Comparison of ENCODE assay signal across 18 cellular contexts in genomic region chr11:32016111-32016510, GRCh38.
DNase-seq lines count a peak whose midpoint lies in the region; ATAC-seq, FAIRE-seq and TF ChIP-seq lines count a peak whose summit lies in the region.
"Had no signal": no experiment of that assay in that cellular context is flagged by ENCODE, and none has a peak within 500 bp of the region (broad histone marks: within the 10 kb centered on the region; RNA-seq: fewer than 3 reads in every experiment).

No MANE protein-coding gene starts in this region.

- H3K36me3 ChIP-seq in HCT116 (ENCODE audit: control insufficient read depth in 1 of 2, insufficient read depth in 2 of 2, low read length in 2 of 2) (no peaks in the 10 kb centered on the region), HEK293 (ENCODE audit: control insufficient read depth in 2 of 2, insufficient read depth in 1 of 2, low read length in 2 of 2) (no peaks in the 10 kb centered on the region), GM12878 (ENCODE audit: control insufficient read depth in 2 of 2, insufficient read depth in 2 of 2, low read length in 1 of 2) (no peaks in the 10 kb centered on the region), body of pancreas (replicated peaks in 1 of 2; ENCODE audit: insufficient read depth in 1 of 2, low read depth in 2 of 2) (no peaks in the 10 kb centered on the region)
- H3K36me3 ChIP-seq: BE2C, BLaER1 had no signal

- TF ChIP-seq CTCF in HCT116 (IDR thresholded peaks at IDR 0.05 in 2 of 3, conservative IDR thresholded peaks at IDR 0.05 in 1 of 3; ENCODE audit: borderline replicate concordance in 1 of 3, insufficient read depth in 1 of 3, low read depth in 2 of 3, low read length in 2 of 3): no peak
- no peak for TF ChIP-seq CTCF in HEK293 (tag by site-specific recombination; IDR thresholded peaks at IDR 0.05)
- no peak for TF ChIP-seq CTCF in GM12878 (IDR thresholded peaks at IDR 0.05 in 2 of 3, conservative IDR thresholded peaks at IDR 0.05 in 1 of 3; ENCODE audit: control insufficient read depth in 2 of 3, extremely low read depth in 1 of 3, insufficient read depth in 1 of 3, low read depth in 3 of 3, low read length in 3 of 3)
- TF ChIP-seq CTCF in body of pancreas (IDR thresholded peaks at IDR 0.05): no peak

- no peak overlapping the region for H3K9ac ChIP-seq in HCT116 (ENCODE audit: low read length)
- H3K9ac ChIP-seq in GM12878 (ENCODE audit: control insufficient read depth, insufficient read depth, low read length): no peak overlapping the region
- H3K9ac ChIP-seq: BLaER1 had no signal

- H3K9me2 ChIP-seq in HCT116 (ENCODE audit: insufficient read depth): 0 out of 2 replicates have a peak, but pooled peaks cover 3% of the 10 kb centered on the region

- intact Hi-C loops in HCT116 (cut with micrococcal nuclease): no loop called here
- intact Hi-C loops in GM12878 (cut with micrococcal nuclease; ENCODE audit: unreplicated experiment): no loop called here
- intact Hi-C loops in body of pancreas (cut with DNase I): no loop called here

- CTCF ChIA-PET in HCT116 (lab: Charles Lee) (interaction anchor here (1.3 kb wide), 1 partner anchor 9 kb away, joined by 7 read pairs; no protein-coding TSS in a partner anchor), HEK293 (lab: Yijun Ruan, JAX) (interaction anchor here (0.6 to 0.9 kb wide), 2 partner anchors 9 to 36 kb away, joined by 3 to 4 read pairs; no protein-coding TSS in a partner anchor), GM12878 (lab: Yijun Ruan, JAX) (interaction anchor here (0.7 to 1.9 kb wide), 3 partner anchors 9 to 138 kb away, joined by 3 to 14 read pairs (median 3); no protein-coding TSS in a partner anchor)

- POLR2A ChIA-PET in HCT116 (lab: Charles Lee): no interaction called here
- POLR2A ChIA-PET in HEK293 (lab: Yijun Ruan, JAX): no interaction called here
- POLR2A ChIA-PET in GM12878 (lab: Charles Lee): interaction anchor here (1.1 kb wide), 1 partner anchor 18 kb away, joined by 3 read pairs; no protein-coding TSS in a partner anchor

- no peak for FAIRE-seq in GM12878 (lab: Jason Lieb, UNC)
- FAIRE-seq: D721Med, GM12892, GM18507 had no signal

- in situ Hi-C loops in GM12878 (cut with MboI): no loop called here

- H4K20me1 ChIP-seq in HCT116 (ENCODE audit: insufficient read depth) (no peaks in the 10 kb centered on the region), GM12878 (ENCODE audit: control insufficient read depth, insufficient read depth) (no peaks in the 10 kb centered on the region)
- H4K20me1 ChIP-seq: BLaER1 had no signal

- no peak for TF ChIP-seq POLR2A in HCT116 (IDR thresholded peaks at IDR 0.05; ENCODE audit: borderline replicate concordance, extremely low read depth, insufficient read depth, insufficient read length)
- no peak for TF ChIP-seq POLR2A in GM12878 (IDR thresholded peaks at IDR 0.05; ENCODE audit: low read depth, low read length)
- TF ChIP-seq POLR2A in body of pancreas (IDR thresholded peaks at IDR 0.05): no peak

- no peak overlapping the region for H3K4me2 ChIP-seq in HCT116 (ENCODE audit: low read length)
- H3K4me2 ChIP-seq in GM12878 (ENCODE audit: control insufficient read depth, insufficient read depth): no peak overlapping the region
- H3K4me2 ChIP-seq: BLaER1 had no signal

- H3K79me2 ChIP-seq in HCT116 (ENCODE audit: insufficient read depth, low read length): no peaks in the 10 kb centered on the region
- H3K79me2 ChIP-seq in GM12878 (ENCODE audit: control insufficient read depth, insufficient read depth, low read length): no peaks in the 10 kb centered on the region

- H3K27ac ChIP-seq in HCT116 (ENCODE audit: low read depth, low read length) (no peak overlapping the region), HEK293 (ENCODE audit: extremely low read depth, low read depth, low read length) (no peak overlapping the region), GM12878 (ENCODE audit: control insufficient read depth, insufficient read depth) (no peak overlapping the region), body of pancreas (no peak overlapping the region)
- H3K27ac ChIP-seq: BLaER1 had no signal

- DNase-seq in HCT116 (ENCODE audit: low read depth, low spot score) (no peak), GM12878 (ENCODE audit: low read depth, low spot score) (no peak), body of pancreas (no peak), RKO (ENCODE audit: low spot score) (no peak)
- DNase-seq: 8988T; ACHN; BE2C; C1 segment of cervical spinal cord; Caco-2; Calu3; CD4-positive, CD25-positive, alpha-beta regulatory T cell; CD8-positive, alpha-beta T cell; GF-D8 had no signal

- WGBS in GM12878 (ENCODE audit: insufficient coverage, insufficient replicate concordance, low lambda C conversion rate, missing lambda C conversion rate): 34% methylated on average over 2 of the region's 2 CpGs
- 36 to 41% methylated on average over 2 of the region's 2 CpGs for WGBS in body of pancreas, 2 donors

- H3K4me1 ChIP-seq in HCT116 (ENCODE audit: control insufficient read depth in 1 of 2, insufficient read depth in 2 of 2, low read length in 2 of 2) (no peaks in the 10 kb centered on the region), HEK293 (ENCODE audit: control insufficient read depth, insufficient read depth, low read length) (peaks cover 2% of the 10 kb centered on the region; the same call in 1 of the 2 replicates), GM12878 (ENCODE audit: control insufficient read depth, insufficient read depth, low read length) (no peaks in the 10 kb centered on the region; the same call in 1 of the 2 replicates), body of pancreas (no peaks in the 10 kb centered on the region)
- H3K4me1 ChIP-seq: BE2C, BLaER1, Caco-2 had no signal

- RAD21 ChIA-PET in HCT116 (lab: Charles Lee; ENCODE audit: low non-redundant PET in 1 of 2, low total read pairs in 2 of 2, uncharacterized antibody in 2 of 2, unreplicated experiment in 2 of 2): no interaction called here
- RAD21 ChIA-PET in GM12878 (lab: Charles Lee; ENCODE audit: unreplicated experiment): interaction anchor here (1.5 kb wide), 1 partner anchor 9 kb away, joined by 3 read pairs; no protein-coding TSS in a partner anchor

- ATAC-seq in HCT116 (no peak), GM12878 (no peak), body of pancreas (no peak)
- ATAC-seq: CD8-positive, alpha-beta T cell had no signal

- no peaks in the 10 kb centered on the region for H3K9me3 ChIP-seq in HCT116 (ENCODE audit: control insufficient read depth in 1 of 2, insufficient read depth in 1 of 2, low read depth in 1 of 2, low read length in 2 of 2)
- no peaks in the 10 kb centered on the region for H3K9me3 ChIP-seq in HEK293 (ENCODE audit: control insufficient read depth, insufficient read depth, low read depth, low read length)
- H3K9me3 ChIP-seq in GM12878 (replicated peaks; ENCODE audit: control insufficient read depth, insufficient read depth, low read length): no peaks in the 10 kb centered on the region
- no peaks in the 10 kb centered on the region for H3K9me3 ChIP-seq in body of pancreas
- H3K9me3 ChIP-seq: BE2C, BLaER1, Caco-2 had no signal

- H3K27me3 ChIP-seq in HCT116 (ENCODE audit: insufficient read depth, low read length) (peaks cover 39% of the 10 kb centered on the region), GM12878 (replicated peaks in 1 of 2; ENCODE audit: control insufficient read depth in 2 of 2, insufficient read depth in 2 of 2, low read length in 1 of 2) (peaks cover 0 to 4% of the 10 kb centered on the region in 2 experiments; a peak in 1 of 4 replicates), body of pancreas (no peaks in the 10 kb centered on the region)
- H3K27me3 ChIP-seq: BE2C, BLaER1 had no signal

- TF ChIP-seq RAD21 in HCT116 (IDR thresholded peaks at IDR 0.05; ENCODE audit: low read depth) (no peak), GM12878 (IDR thresholded peaks at IDR 0.05; ENCODE audit: insufficient read depth, low read depth, low read length) (no peak)

- SMC1A ChIA-PET in GM12878 (lab: Charles Lee; ENCODE audit: uncharacterized antibody, unreplicated experiment): interaction anchor here (0.9 to 1.8 kb wide), 4 partner anchors 9 to 173 kb away, joined by 3 to 5 read pairs (median 3); no protein-coding TSS in a partner anchor

- no peak overlapping the region for H3K4me3 ChIP-seq in HCT116 (replicated peaks in 1 of 2; ENCODE audit: low read depth in 1 of 2, low read length in 2 of 2)
- H3K4me3 ChIP-seq in HEK293 (ENCODE audit: low read depth, low read length): no peak overlapping the region
- H3K4me3 ChIP-seq in GM12878: no peak overlapping the region
- no peak overlapping the region for H3K4me3 ChIP-seq in body of pancreas
- H3K4me3 ChIP-seq: BLaER1 had no signal

- TF ChIP-seq EP300 in GM12878 (IDR thresholded peaks at IDR 0.05; ENCODE audit: borderline replicate concordance in 1 of 2, control insufficient read depth in 1 of 2, low read depth in 2 of 2, low read length in 2 of 2): no peak

- BruUV-seq in HCT116 (replicated peaks; lab: Mats Ljungman, UMichigan) (no TSS peak), GM12878 (replicated peaks; lab: Mats Ljungman, UMichigan) (no TSS peak)

- no peak overlapping the region for H2AFZ ChIP-seq in HCT116 (ENCODE audit: low read depth, low read length, poor library complexity, severe bottlenecking)
- no peak overlapping the region for H2AFZ ChIP-seq in GM12878 (ENCODE audit: control insufficient read depth, low read depth, low read length)

TF ChIP-seq in HCT116, 20 proteins besides CTCF, POLR2A, EP300 and RAD21 (continues in another document):
- TF ChIP-seq CBX3 (IDR thresholded peaks at IDR 0.05; ENCODE audit: low read depth): no peak

TF ChIP-seq in HEK293, 187 proteins besides CTCF, POLR2A, EP300 and RAD21 (continues in another document):
- no peak for TF ChIP-seq ZNF350 (tag by site-specific recombination; IDR thresholded peaks at IDR 0.05)

TF ChIP-seq in GM12878, 131 proteins besides CTCF, POLR2A, EP300 and RAD21 (continues in another document):
- TF ChIP-seq ZBTB33 (IDR thresholded peaks at IDR 0.05) (no peak), HDAC6 (IDR thresholded peaks at IDR 0.05; ENCODE audit: unreplicated experiment) (no peak), RAD51 (IDR thresholded peaks at IDR 0.05) (no peak), PML (IDR thresholded peaks at IDR 0.05; ENCODE audit: low read length) (no peak), IKZF2 (IDR thresholded peaks at IDR 0.05) (no peak), TCF12 (IDR thresholded peaks at IDR 0.05; ENCODE audit: low read depth, low read length) (no peak)
